8 cellular contexts compared by ENCODE assay signal in genomic region chr6:28489366-28490190, GRCh38. TPM values are rescaled to one million over a fixed set of nuclear protein-coding genes. Genes with fewer than 3 reads are reported as not detected.
DNase-seq lines count a peak whose midpoint lies in the region; ATAC-seq and TF ChIP-seq lines count a peak whose summit lies in the region.

No MANE protein-coding gene starts in this region.

- H3K4me3 ChIP-seq in effector memory CD4-positive, alpha-beta T cell (ENCODE audit: insufficient read depth, low read depth, low read length, poor library complexity, severe bottlenecking) = peak overlapping the region; percentile 39

- no peak overlapping the region for H3K27ac ChIP-seq in effector memory CD4-positive, alpha-beta T cell (ENCODE audit: insufficient read depth, low read length, poor library complexity, severe bottlenecking)

- H3K27me3 ChIP-seq in effector memory CD4-positive, alpha-beta T cell (replicated peaks; ENCODE audit: control insufficient read depth, insufficient read depth, low read length, poor library complexity, severe bottlenecking) = peaks cover 7% of the 10 kb centered on the region

- H3K27me3 Mint-ChIP-seq in WTC11 (ENCODE audit: low read depth) (peaks cover 6% of the 10 kb centered on the region; the same call in 1 of the 2 replicates), mesothelial cell of epicardium (ENCODE audit: low read depth) (no peaks in the 10 kb centered on the region)
- peaks cover 53% of the 10 kb centered on the region for H3K27me3 Mint-ChIP-seq in stimulated activated naive CD8-positive, alpha-beta T cell treated with anti-CD3 and anti-CD28 coated beads, Interleukin-15, amount 100 ng/mL, for 72 hours

- H3K36me3 ChIP-seq in effector memory CD4-positive, alpha-beta T cell (ENCODE audit: control insufficient read depth, insufficient read depth, low read length) = no peaks in the 10 kb centered on the region

- H3K27ac Mint-ChIP-seq in WTC11 (peak overlapping the region; percentile 83), mesothelial cell of epicardium (peak overlapping the region; percentile 92)
- peak overlapping the region; percentile 92 to 96 for H3K27ac Mint-ChIP-seq in stimulated activated naive CD8-positive, alpha-beta T cell treated with anti-CD3 and anti-CD28 coated beads, Interleukin-15, amount 100 ng/mL, for 72 hours

- peak overlapping the region; percentile 90 for H3K4me3 Mint-ChIP-seq in WTC11
- H3K4me3 Mint-ChIP-seq in mesothelial cell of epicardium = peak overlapping the region; percentile 87
- peak overlapping the region; percentile 90 to 93 for H3K4me3 Mint-ChIP-seq in stimulated activated naive CD8-positive, alpha-beta T cell treated with anti-CD3 and anti-CD28 coated beads, Interleukin-15, amount 100 ng/mL, for 72 hours

- no peaks in the 10 kb centered on the region for H3K9me3 ChIP-seq in effector memory CD4-positive, alpha-beta T cell (ENCODE audit: control insufficient read depth, low read length)

- H3K4me1 Mint-ChIP-seq in WTC11 (peaks cover 18% of the 10 kb centered on the region), mesothelial cell of epicardium (peaks cover 29% of the 10 kb centered on the region)
- H3K4me1 Mint-ChIP-seq in stimulated activated naive CD8-positive, alpha-beta T cell treated with anti-CD3 and anti-CD28 coated beads, Interleukin-15, amount 100 ng/mL, for 72 hours = peaks cover 32% of the 10 kb centered on the region

- ATAC-seq in GM18868 (IDR thresholded peaks at IDR 0.05; ENCODE audit: unreplicated experiment) (peak; percentile 79), WTC11 (peak; percentile 95)
- peak; percentile 93 for ATAC-seq in stimulated activated naive CD8-positive, alpha-beta T cell treated with anti-CD3 and anti-CD28 coated beads, Interleukin-15, amount 100 ng/mL, for 72 hours

- CTCF ChIA-PET in WTC11 (lab: Charles Lee) = interaction anchor here (0.6 to 2.8 kb wide), 10 partner anchors 14 to 349 kb away, joined by 3 to 25 read pairs (median 4); no protein-coding TSS in a partner anchor

- TF ChIP-seq CTCF in WTC11 (IDR thresholded peaks at IDR 0.05) (no peak), mesothelial cell of epicardium (IDR thresholded peaks at IDR 0.05; ENCODE audit: unreplicated experiment) (no peak)

- H3K36me3 Mint-ChIP-seq in WTC11 = no peaks in the 10 kb centered on the region
- H3K36me3 Mint-ChIP-seq in mesothelial cell of epicardium = peaks cover 4% of the 10 kb centered on the region

- POLR2A ChIA-PET in WTC11 (lab: Charles Lee) = interaction anchor here (0.6 to 1.3 kb wide), 6 partner anchors 15 to 1358 kb away, joined by 3 to 8 read pairs (median 5); no protein-coding TSS in a partner anchor

- H3K4me1 ChIP-seq in effector memory CD4-positive, alpha-beta T cell (ENCODE audit: control insufficient read depth, insufficient read depth, low read length, poor library complexity, severe bottlenecking) = peaks cover 10% of the 10 kb centered on the region

- DNase-seq in 8988T (peak; percentile 59), HS-27A (ENCODE audit: low read depth) (peak; percentile 50), WTC11 (ENCODE audit: low spot score) (peak; percentile 78), mesothelial cell of epicardium (ENCODE audit: low spot score in 2 of 2, unreplicated experiment in 2 of 2) (peak; percentile 65 to 70), NCI-H1930 (lab: John Stamatoyannopoulos, UW) (no peak)
- DNase-seq in effector memory CD4-positive, alpha-beta T cell = no peak
- DNase-seq in stimulated activated naive CD8-positive, alpha-beta T cell treated with anti-CD3 and anti-CD28 coated beads, Interleukin-15, amount 100 ng/mL, for 72 hours = peak; percentile 55 to 72

- H3K9me3 Mint-ChIP-seq in WTC11 = no peaks in the 10 kb centered on the region
- H3K9me3 Mint-ChIP-seq in mesothelial cell of epicardium = peaks cover 5% of the 10 kb centered on the region
- H3K9me3 Mint-ChIP-seq in stimulated activated naive CD8-positive, alpha-beta T cell treated with anti-CD3 and anti-CD28 coated beads, Interleukin-15, amount 100 ng/mL, for 72 hours = peaks cover 0 to 7% of the 10 kb centered on the region in 2 donors

TF ChIP-seq in WTC11, 78 proteins besides CTCF, POLR2A, EP300 and RAD21:
- TF ChIP-seq ZNF232 (CRISPR knock-in tag; IDR thresholded peaks at IDR 0.05) (0 out of 2 replicates have a peak, but pooled peaks have one; percentile 21), HMGXB4 (CRISPR knock-in tag; IDR thresholded peaks at IDR 0.05) (peak; percentile 71), USF1 (CRISPR knock-in tag; IDR thresholded peaks at IDR 0.05) (peak; percentile 88), USF2 (CRISPR knock-in tag; IDR thresholded peaks at IDR 0.05) (peak; percentile 91), TEAD4 (CRISPR knock-in tag; IDR thresholded peaks at IDR 0.05) (no peak), JUN (CRISPR knock-in tag; IDR thresholded peaks at IDR 0.05) (no peak), MAX (CRISPR knock-in tag; IDR thresholded peaks at IDR 0.05) (peak; percentile 17; the same call in 1 of the 2 replicates)

RNA-seq across cellular contexts. Expression of gene GPX6, which starts 26.0 kb away (rescaled TPM):
- total RNA-seq in WTC11 (2021) (not detected in 3 replicates), mesothelial cell of epicardium (not detected in 3 replicates)

RNA-seq across cellular contexts. Expression of gene GPX5, which starts 36.1 kb away (rescaled TPM):
- total RNA-seq in WTC11 (2021) = not detected in 3 replicates
- total RNA-seq in mesothelial cell of epicardium = not detected in 3 replicates

RNA-seq across cellular contexts. Expression of gene ZSCAN23, which starts 46.3 kb away (rescaled TPM):
- total RNA-seq in WTC11 (2021) (8.7 to 9.3 TPM (median 9.0 TPM) in 3 replicates), mesothelial cell of epicardium (10.4 to 13.9 TPM (median 13.5 TPM) in 3 replicates)

Comparison
In these comparisons a context has a peak if more than half of its experiments do, and no peak if none do; other contexts are left out.
1. DNase-seq: peak in 8988T (single experiment), HS-27A (single experiment), WTC11 (single experiment), mesothelial cell of epicardium (2 of 2) and stimulated activated naive CD8-positive, alpha-beta T cell treated with anti-CD3 and anti-CD28 coated beads, Interleukin-15, amount 100 ng/mL, for 72 hours (2 of 2); none in effector memory CD4-positive, alpha-beta T cell (0 of 3) and NCI-H1930 (0 of 2).
2. Peak in every context shown above with its lines, with median percentiles within 50 percentile points of each other: ATAC-seq, H3K27ac Mint-ChIP-seq and H3K4me3 Mint-ChIP-seq.